1 cellular context compared by ENCODE assay signal in genomic region chr11:10307411-10308207, GRCh38.
TF ChIP-seq lines count a peak whose summit lies in the region.

No MANE protein-coding gene starts in this region.

TF ChIP-seq in SK-N-SH, 30 proteins besides CTCF, POLR2A, EP300 and RAD21 (continued from another document):
- TF ChIP-seq SIN3A (IDR thresholded peaks at IDR 0.05; ENCODE audit: borderline replicate concordance, low read depth, low read length) = peak; percentile 69; the same call in 1 of the 2 replicates
- no peak; the same call in 1 of the 2 replicates for TF ChIP-seq GATA2 (CRISPR knock-in tag; IDR thresholded peaks at IDR 0.05)
- TF ChIP-seq, protein P1, sequence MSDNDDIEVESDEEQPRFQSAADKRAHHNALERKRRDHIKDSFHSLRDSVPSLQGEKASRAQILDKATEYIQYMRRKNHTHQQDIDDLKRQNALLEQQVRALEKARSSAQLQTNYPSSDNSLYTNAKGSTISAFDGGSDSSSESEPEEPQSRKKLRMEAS (IDR thresholded peaks at IDR 0.05; ENCODE audit: low read depth) = peak; percentile 80; the same call in 1 of the 2 replicates
- no peak for TF ChIP-seq NRF1 (IDR thresholded peaks at IDR 0.05; ENCODE audit: low read depth, low read length)
- TF ChIP-seq FOXJ3 (CRISPR knock-in tag; IDR thresholded peaks at IDR 0.05) = 0 out of 2 replicates have a peak, but pooled peaks have one; percentile 32
- TF ChIP-seq, protein P2, sequence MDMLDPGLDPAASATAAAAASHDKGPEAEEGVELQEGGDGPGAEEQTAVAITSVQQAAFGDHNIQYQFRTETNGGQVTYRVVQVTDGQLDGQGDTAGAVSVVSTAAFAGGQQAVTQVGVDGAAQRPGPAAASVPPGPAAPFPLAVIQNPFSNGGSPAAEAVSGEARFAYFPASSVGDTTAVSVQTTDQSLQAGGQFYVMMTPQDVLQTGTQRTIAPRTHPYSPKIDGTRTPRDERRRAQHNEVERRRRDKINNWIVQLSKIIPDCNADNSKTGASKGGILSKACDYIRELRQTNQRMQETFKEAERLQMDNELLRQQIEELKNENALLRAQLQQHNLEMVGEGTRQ (IDR thresholded peaks at IDR 0.05; ENCODE audit: borderline replicate concordance, low read depth, low read length) = no peak
- no peak; the same call in 1 of the 2 replicates for TF ChIP-seq PBX3 (IDR thresholded peaks at IDR 0.05)
- no peak for TF ChIP-seq TEAD4 (IDR thresholded peaks at IDR 0.05; ENCODE audit: borderline replicate concordance, insufficient read depth)
- TF ChIP-seq EZH2phosphoT487 (IDR thresholded peaks at IDR 0.05; ENCODE audit: borderline replicate concordance, low read depth) = no peak
- TF ChIP-seq RXRA (IDR thresholded peaks at IDR 0.05; ENCODE audit: borderline replicate concordance, low read depth) = peak; percentile 88
- no peak for TF ChIP-seq YY1 (IDR thresholded peaks at IDR 0.05; ENCODE audit: low read depth)
- TF ChIP-seq, protein P3, sequence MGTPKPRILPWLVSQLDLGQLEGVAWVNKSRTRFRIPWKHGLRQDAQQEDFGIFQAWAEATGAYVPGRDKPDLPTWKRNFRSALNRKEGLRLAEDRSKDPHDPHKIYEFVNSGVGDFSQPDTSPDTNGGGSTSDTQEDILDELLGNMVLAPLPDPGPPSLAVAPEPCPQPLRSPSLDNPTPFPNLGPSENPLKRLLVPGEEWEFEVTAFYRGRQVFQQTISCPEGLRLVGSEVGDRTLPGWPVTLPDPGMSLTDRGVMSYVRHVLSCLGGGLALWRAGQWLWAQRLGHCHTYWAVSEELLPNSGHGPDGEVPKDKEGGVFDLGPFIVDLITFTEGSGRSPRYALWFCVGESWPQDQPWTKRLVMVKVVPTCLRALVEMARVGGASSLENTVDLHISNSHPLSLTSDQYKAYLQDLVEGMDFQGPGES (IDR thresholded peaks at IDR 0.05; ENCODE audit: low read depth, low read length) = no peak
- TF ChIP-seq USF1 (IDR thresholded peaks at IDR 0.05; ENCODE audit: borderline replicate concordance, low read depth) = no peak
- no peak for TF ChIP-seq ELF1 (IDR thresholded peaks at IDR 0.05)
- TF ChIP-seq FOSL2 (IDR thresholded peaks at IDR 0.05; ENCODE audit: borderline replicate concordance, low read depth) = peak; percentile 69; the same call in 1 of the 2 replicates
- no peak for TF ChIP-seq ZBTB33 (IDR thresholded peaks at IDR 0.05; ENCODE audit: borderline replicate concordance, low read depth)
